In genomic region chr7:27150568-27151340, GRCh38 we compare ENCODE assay signal across 8 cellular contexts. TPM values are rescaled to one million over a fixed set of nuclear protein-coding genes. Genes with fewer than 3 reads are reported as not detected.
A peak's percentile ranks its signal among the peaks of the same experiment; 100 is the strongest.
DNase-seq lines count a peak whose midpoint lies in the region; ATAC-seq and TF ChIP-seq lines count a peak whose summit lies in the region.

No MANE protein-coding gene starts in this region.

- peaks cover 7 to 14% of the 10 kb centered on the region in 2 donors for H3K27me3 ChIP-seq in mucosa of rectum (ENCODE audit: control insufficient read depth in 2 of 2, insufficient read depth in 2 of 2, low read length in 2 of 2)

- no peaks in the 10 kb centered on the region for H3K9me3 ChIP-seq in mucosa of rectum (ENCODE audit: control insufficient read depth in 2 of 2, low read length in 2 of 2)

- peaks cover 38% of the 10 kb centered on the region for H3K4me1 Mint-ChIP-seq in activated CD4-positive, alpha-beta memory T cell treated with anti-CD3 and anti-CD28 coated beads for 36 hours (ENCODE audit: low read depth)

- H3K4me3 ChIP-seq in epithelial cell of esophagus (ENCODE audit: low read length) = peak overlapping the region; percentile 27
- peak overlapping the region; percentile 82 to 97 for H3K4me3 ChIP-seq in mucosa of rectum (ENCODE audit: low read length in 2 of 2)

- no peak overlapping the region for H3K27ac Mint-ChIP-seq in activated CD4-positive, alpha-beta memory T cell treated with anti-CD3 and anti-CD28 coated beads for 36 hours

- H3K4me1 ChIP-seq in mucosa of rectum (ENCODE audit: control insufficient read depth in 2 of 2, insufficient read depth in 2 of 2, low read length in 2 of 2) = peaks cover 54 to 63% of the 10 kb centered on the region in 2 donors

- peaks cover 2% of the 10 kb centered on the region for H3K36me3 Mint-ChIP-seq in activated CD4-positive, alpha-beta memory T cell treated with anti-CD3 and anti-CD28 coated beads for 36 hours

- CTCF ChIA-PET in activated CD4-positive, alpha-beta memory T cell treated with anti-CD3 and anti-CD28 coated beads for 36 hours (lab: Charles Lee) = interaction anchor here (0.6 to 5.2 kb wide), 21 partner anchors 9 to 1894 kb away, joined by 3 to 72 read pairs (median 6); partner anchors contain the start of genes EVX1, HOXA1 and HOXA9

- ATAC-seq in GM18519 (IDR thresholded peaks at IDR 0.05; ENCODE audit: low FRiP score, unreplicated experiment) (peak; percentile 64), HG03066 (IDR thresholded peaks at IDR 0.05; ENCODE audit: low read depth, unreplicated experiment) (peak; percentile 71)
- ATAC-seq in stimulated activated naive CD8-positive, alpha-beta T cell treated with anti-CD3 and anti-CD28 coated beads, Interleukin-15, Interleukin-2, amounts not matched to agents 100 U/mL and 50 U/mL, for 24 hours = peak; percentile 81

- TF ChIP-seq CTCF in epithelial cell of esophagus (IDR thresholded peaks at IDR 0.05; ENCODE audit: insufficient read depth, low read depth, low read length, missing control alignments) = peak; percentile 54

- H3K27me3 Mint-ChIP-seq in activated CD4-positive, alpha-beta memory T cell treated with anti-CD3 and anti-CD28 coated beads for 36 hours = peaks cover 86% of the 10 kb centered on the region

- peaks cover 0 to 5% of the 10 kb centered on the region in 2 donors for H3K36me3 ChIP-seq in mucosa of rectum (ENCODE audit: control insufficient read depth in 2 of 2, insufficient read depth in 2 of 2, low read length in 2 of 2)

- H3K4me3 Mint-ChIP-seq in activated CD4-positive, alpha-beta memory T cell treated with anti-CD3 and anti-CD28 coated beads for 36 hours = peak overlapping the region; percentile 52

- DNase-seq in AG08396 (ENCODE audit: low spot score) = peak; percentile 92
- DNase-seq in NCI-H510A (lab: John Stamatoyannopoulos, UW) = peak; percentile 81
- peak; percentile 76 for DNase-seq in activated CD4-positive, alpha-beta memory T cell treated with anti-CD3 and anti-CD28 coated beads for 36 hours
- peak; percentile 77 for DNase-seq in epithelial cell of esophagus (ENCODE audit: low read depth)
- DNase-seq in stimulated activated naive CD8-positive, alpha-beta T cell treated with anti-CD3 and anti-CD28 coated beads, Interleukin-15, Interleukin-2, amounts not matched to agents 100 U/mL and 50 U/mL, for 24 hours = peak; percentile 75

- H3K9ac ChIP-seq in mucosa of rectum (ENCODE audit: low read depth in 1 of 2, low read length in 2 of 2) = peak overlapping the region; percentile 86 to 96

- intact Hi-C loops in activated CD4-positive, alpha-beta memory T cell treated with anti-CD3 and anti-CD28 coated beads for 36 hours (cut with micrococcal nuclease) = loop anchor here (2.0 to 10.0 kb wide), 3 partner anchors 14 to 856 kb away; partner anchors contain the start of genes HOXA11, HOXA9 and SNX10

- POLR2A ChIA-PET in activated CD4-positive, alpha-beta memory T cell treated with anti-CD3 and anti-CD28 coated beads for 36 hours (lab: Charles Lee) = interaction anchor here (1.2 to 2.2 kb wide), 2 partner anchors 52 to 57 kb away, joined by 4 read pairs; no protein-coding TSS in a partner anchor

- no peaks in the 10 kb centered on the region for H3K9me3 Mint-ChIP-seq in activated CD4-positive, alpha-beta memory T cell treated with anti-CD3 and anti-CD28 coated beads for 36 hours

- peak overlapping the region; percentile 93 to 99 for H3K27ac ChIP-seq in mucosa of rectum (ENCODE audit: low read depth in 2 of 2, low read length in 2 of 2)

RNA-seq across cellular contexts. Expression of gene HOXA3, which starts 1.6 kb away (rescaled TPM):
- not detected for total RNA-seq in activated CD4-positive, alpha-beta memory T cell treated with anti-CD3 and anti-CD28 coated beads for 36 hours

RNA-seq across cellular contexts. Expression of gene HOXA6, which starts 3.2 kb away (rescaled TPM):
- total RNA-seq in activated CD4-positive, alpha-beta memory T cell treated with anti-CD3 and anti-CD28 coated beads for 36 hours = not detected

RNA-seq across cellular contexts. Expression of gene HOXA7, which starts 5.7 kb away (rescaled TPM):
- total RNA-seq in activated CD4-positive, alpha-beta memory T cell treated with anti-CD3 and anti-CD28 coated beads for 36 hours = not detected

RNA-seq across cellular contexts. Expression of gene HOXA5, which starts 7.3 kb away (rescaled TPM):
- not detected for total RNA-seq in activated CD4-positive, alpha-beta memory T cell treated with anti-CD3 and anti-CD28 coated beads for 36 hours

RNA-seq across cellular contexts. Expression of gene HOXA9, which starts 14.6 kb away (rescaled TPM):
- total RNA-seq in activated CD4-positive, alpha-beta memory T cell treated with anti-CD3 and anti-CD28 coated beads for 36 hours = under 1 TPM in 1 of 2 experiments, not detected in 1; 0.19 TPM

Comparison
In these comparisons a context has a peak if more than half of its experiments do, and no peak if none do; other contexts are left out.
1. Peak in every context shown above with its lines: DNase-seq, ATAC-seq, H3K4me3 ChIP-seq and H3K27ac ChIP-seq.